Comparison of ENCODE assay signal across 1 cellular context in the genomic region with DNA sequence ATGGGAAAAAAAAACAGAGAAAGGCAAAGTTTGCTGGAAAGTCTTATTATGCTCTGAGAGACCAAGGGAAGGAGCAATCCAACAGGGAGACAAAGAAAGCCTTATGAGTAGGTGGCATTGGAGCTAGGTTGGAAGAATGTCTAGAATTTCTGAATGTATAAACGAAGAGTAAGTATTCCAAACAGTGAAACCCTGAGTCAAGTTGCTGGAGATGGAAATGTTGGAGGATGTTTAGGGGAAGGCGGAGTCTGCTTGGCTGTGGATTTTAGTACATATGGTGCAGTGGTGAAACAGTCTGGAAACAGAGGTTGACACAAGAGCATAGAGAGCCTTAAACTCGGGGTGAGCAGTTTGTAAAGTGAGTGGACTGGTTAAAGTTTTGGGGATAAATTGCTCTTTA.
TF ChIP-seq lines count a peak whose summit lies in the region.

No MANE protein-coding gene starts in this region.

TF ChIP-seq in GM23338, 12 proteins besides CTCF, POLR2A, EP300 and RAD21 (continued from another document):
- TF ChIP-seq, protein P1, sequence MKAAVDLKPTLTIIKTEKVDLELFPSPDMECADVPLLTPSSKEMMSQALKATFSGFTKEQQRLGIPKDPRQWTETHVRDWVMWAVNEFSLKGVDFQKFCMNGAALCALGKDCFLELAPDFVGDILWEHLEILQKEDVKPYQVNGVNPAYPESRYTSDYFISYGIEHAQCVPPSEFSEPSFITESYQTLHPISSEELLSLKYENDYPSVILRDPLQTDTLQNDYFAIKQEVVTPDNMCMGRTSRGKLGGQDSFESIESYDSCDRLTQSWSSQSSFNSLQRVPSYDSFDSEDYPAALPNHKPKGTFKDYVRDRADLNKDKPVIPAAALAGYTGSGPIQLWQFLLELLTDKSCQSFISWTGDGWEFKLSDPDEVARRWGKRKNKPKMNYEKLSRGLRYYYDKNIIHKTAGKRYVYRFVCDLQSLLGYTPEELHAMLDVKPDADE (IDR thresholded peaks at IDR 0.05): no peak
- no peak for TF ChIP-seq NANOG (IDR thresholded peaks at IDR 0.05; ENCODE audit: borderline replicate concordance)
- no peak for TF ChIP-seq EZH2phosphoT487 (IDR thresholded peaks at IDR 0.05; ENCODE audit: unreplicated experiment)
TF ChIP-seq in GM23338: peak in this region for 0.
